ENCODE assay signal across 18 cellular contexts in genomic region chr10:7696545-7696944, GRCh38. TPM values are rescaled to one million over a fixed set of nuclear protein-coding genes. Genes with fewer than 3 reads are reported as not detected.
DNase-seq lines count a peak whose midpoint lies in the region; ATAC-seq and TF ChIP-seq lines count a peak whose summit lies in the region.
"Had no signal": no experiment of that assay in that cellular context is flagged by ENCODE, and none has a peak within 500 bp of the region (broad histone marks: within the 10 kb centered on the region; RNA-seq: fewer than 3 reads in every experiment).

No MANE protein-coding gene starts in this region.

- DNase-seq in NCI-H226, result peak; percentile 17
- DNase-seq in fibroblast of the aortic adventitia (ENCODE audit: low read depth), result peak; percentile 56
- DNase-seq in upper lobe of right lung, result peak; percentile 85
- no peak for DNase-seq in NCI-H146 (lab: John Stamatoyannopoulos, UW)
- DNase-seq: activated CD4-positive, alpha-beta T cell treated with anti-CD3 and anti-CD28 coated beads, Interleukin-2, amount 50 U/mL, for 4 hours; activated T-cell treated with anti-CD3 and anti-CD28 coated beads, Interleukin-2, amount 50 U/mL, for 48 hours; cortex of kidney; NCI-H2081; NCI-H524 treated with DMSO at 0.1 percent for 48 hours; OCI-M1; SK-N-SH; stimulated activated CD4-positive, alpha-beta T cell treated with anti-CD3 and anti-CD28 coated beads, Interleukin-15, amount 100 ng/mL, for 24 hours had no signal

- TF ChIP-seq CTCF in fibroblast of the aortic adventitia (IDR thresholded peaks at IDR 0.05; ENCODE audit: insufficient read depth, low read length) (no peak), liver (IDR thresholded peaks at IDR 0.05; ENCODE audit: low read depth, low read length, missing input control) (no peak), upper lobe of right lung (IDR thresholded peaks at IDR 0.05) (no peak)

- H3K27ac ChIP-seq in liver (ENCODE audit: low read depth in 1 of 2, low read length in 2 of 2) (no peak overlapping the region), upper lobe of right lung (peak overlapping the region; percentile 24)

- 26% methylated on average over 3 of the region's 3 CpGs for WGBS in liver

- H3K4me3 ChIP-seq in fibroblast of the aortic adventitia (ENCODE audit: low read depth, low read length), result no peak overlapping the region
- no peak overlapping the region for H3K4me3 ChIP-seq in liver (ENCODE audit: low read depth in 1 of 3, low read length in 3 of 3)
- H3K4me3 ChIP-seq in upper lobe of right lung, result no peak overlapping the region

- no peaks in the 10 kb centered on the region for H3K27me3 ChIP-seq in liver (ENCODE audit: control insufficient read depth in 4 of 4, insufficient read depth in 4 of 4, low read length in 3 of 4)
- H3K27me3 ChIP-seq in upper lobe of right lung, result no peaks in the 10 kb centered on the region

- intact Hi-C loops in upper lobe of right lung (cut with DNase I), result no loop called here

- H3K36me3 ChIP-seq in liver (ENCODE audit: control insufficient read depth in 4 of 4, insufficient read depth in 3 of 4, low read depth in 1 of 4, low read length in 3 of 4) (no peaks in the 10 kb centered on the region), upper lobe of right lung (no peaks in the 10 kb centered on the region)

- ATAC-seq in upper lobe of right lung, result peak; percentile 97
- no peak for ATAC-seq in GM18873 (IDR thresholded peaks at IDR 0.05; ENCODE audit: low FRiP score, unreplicated experiment)
- no peak for ATAC-seq in GM19035 (IDR thresholded peaks at IDR 0.05; ENCODE audit: unreplicated experiment)

- H3K4me1 ChIP-seq in liver (ENCODE audit: control insufficient read depth in 4 of 4, insufficient read depth in 4 of 4, low read length in 3 of 4) (peaks cover 0 to 41% (median 26%) of the 10 kb centered on the region in 4 donors), upper lobe of right lung (no peaks in the 10 kb centered on the region)

- no peak overlapping the region for H3K9ac ChIP-seq in liver (ENCODE audit: low read depth in 1 of 2, low read length in 2 of 2)
- H3K9ac ChIP-seq: SK-N-SH had no signal

- H3K9me3 ChIP-seq in liver (ENCODE audit: control insufficient read depth in 4 of 4, low read length in 3 of 4) (no peaks in the 10 kb centered on the region), upper lobe of right lung (no peaks in the 10 kb centered on the region)
- H3K9me3 ChIP-seq: SK-N-SH had no signal

- TF ChIP-seq RAD21 in liver (IDR thresholded peaks at IDR 0.05), result no peak

TF ChIP-seq in liver, 16 proteins besides CTCF, POLR2A, EP300 and RAD21:
- TF ChIP-seq HNF4A (conservative IDR thresholded peaks at IDR 0.05) (peak; percentile 58 to 62), RXRA (IDR thresholded peaks at IDR 0.05) (peak; percentile 48 to 58), YY1 (IDR thresholded peaks at IDR 0.05) (peak; percentile 65), TAF1 (conservative IDR thresholded peaks at IDR 0.05) (no peak), FOXA2 (IDR thresholded peaks at IDR 0.05) (peak; percentile 84), SP1 (IDR thresholded peaks at IDR 0.05) (peak; percentile 74), JUND (IDR thresholded peaks at IDR 0.05) (peak in 1 of 2 donors; percentile 24), NR2F2 (IDR thresholded peaks at IDR 0.05) (no peak)

RNA-seq across cellular contexts. Expression of gene ITIH2, which starts 6.6 kb away (rescaled TPM):
- total RNA-seq in fibroblast of the aortic adventitia (ENCODE audit: low replicate concordance) (0.09 TPM in 1 of 2 replicates, not detected in the other), liver (1,000 to 10,000 TPM in 1 of 2 donors, 100 to 1,000 TPM in 1; 598 to 1,345 TPM), upper lobe of right lung (1.3 TPM)
- polyA plus RNA-seq in liver, result 100 to 1,000 TPM; 261 to 467 TPM
- polyA plus RNA-seq: BJ, esophagus, keratinocyte, SK-N-SH had no signal

RNA-seq across cellular contexts. Expression of gene ITIH5, which starts 29.8 kb away (rescaled TPM):
- total RNA-seq in fibroblast of the aortic adventitia (ENCODE audit: low replicate concordance) (0.09 and 9.6 TPM in 2 replicates), liver (1 to 10 TPM; 1.3 TPM), upper lobe of right lung (10.5 TPM)
- under 1 TPM; 0.60 to 0.71 TPM for polyA plus RNA-seq in liver
- polyA plus RNA-seq: keratinocyte had no signal

Comparison
In these comparisons a context has a peak if more than half of its experiments do, and no peak if none do; other contexts are left out.
1. RNA of gene ITIH2, which starts 6.6 kb away (total RNA-seq): 598 to 1,345 TPM in liver; 1.3 TPM in upper lobe of right lung (single experiment) and 0.09 TPM in fibroblast of the aortic adventitia; every median in the first group is over 100 times any median in the second.